Comparison of ENCODE assay signal across 14 cellular contexts in genomic region chr1:201562257-201562656, GRCh38. TPM values are rescaled to one million over a fixed set of nuclear protein-coding genes. Genes with fewer than 3 reads are reported as not detected.
DNase-seq lines count a peak whose midpoint lies in the region; FAIRE-seq and TF ChIP-seq lines count a peak whose summit lies in the region.
"Had no signal": no experiment of that assay in that cellular context is flagged by ENCODE, and none has a peak within 500 bp of the region (broad histone marks: within the 10 kb centered on the region; RNA-seq: fewer than 3 reads in every experiment).

No MANE protein-coding gene starts in this region.

- peaks cover 2% of the 10 kb centered on the region for H3K27me3 Mint-ChIP-seq in endothelial cell (ENCODE audit: unreplicated experiment)

- H3K4me3 Mint-ChIP-seq in endothelial cell (ENCODE audit: unreplicated experiment): no peak overlapping the region
- H3K4me3 Mint-ChIP-seq: naive B cell had no signal

- H3K9ac ChIP-seq in endothelial cell of umbilical vein (replicated peaks; ENCODE audit: extremely low read depth, insufficient read depth, low read length): no peak overlapping the region
- H3K9ac ChIP-seq: BLaER1, KMS-11 had no signal

- peaks cover 56% of the 10 kb centered on the region for H3K4me1 Mint-ChIP-seq in endothelial cell (ENCODE audit: unreplicated experiment)

- dilution Hi-C loops in endothelial cell of umbilical vein (cut with MboI; ENCODE audit: extremely low pct_ligation_motif_present, low sequenced_read_pairs): loop anchor here (25.0 kb wide), 1 partner anchor 150 kb away; no protein-coding TSS in a partner anchor

- H3K27ac Mint-ChIP-seq in endothelial cell (ENCODE audit: unreplicated experiment): no peak overlapping the region

- H3K4me2 ChIP-seq in endothelial cell of umbilical vein (ENCODE audit: insufficient read depth, low read length): no peak overlapping the region
- H3K4me2 ChIP-seq: BLaER1, KMS-11 had no signal

- H4K20me1 ChIP-seq in endothelial cell of umbilical vein (replicated peaks; ENCODE audit: control insufficient read depth, extremely low read depth, insufficient read depth, low read length): no peaks in the 10 kb centered on the region

- no peak overlapping the region for H3K4me3 ChIP-seq in AG04450 (ENCODE audit: low read depth, low read length)
- no peak overlapping the region for H3K4me3 ChIP-seq in MG63
- no peak overlapping the region for H3K4me3 ChIP-seq in endothelial cell of umbilical vein (replicated peaks in 1 of 3; ENCODE audit: insufficient read depth in 1 of 3, low read depth in 1 of 3, low read length in 3 of 3)
- H3K4me3 ChIP-seq in muscle layer of duodenum (ENCODE audit: low read depth in 1 of 2, low read length in 2 of 2): no peak overlapping the region
- H3K4me3 ChIP-seq: BLaER1, testis had no signal

- no peaks in the 10 kb centered on the region for H3K9me1 ChIP-seq in endothelial cell of umbilical vein (replicated peaks; ENCODE audit: control insufficient read depth, extremely low read depth, insufficient read depth, low read length)

- peaks cover 10% of the 10 kb centered on the region for H3K36me3 Mint-ChIP-seq in endothelial cell (ENCODE audit: low read depth, unreplicated experiment)
- H3K36me3 Mint-ChIP-seq: naive B cell had no signal

- H3K9me3 ChIP-seq in AG04450 (ENCODE audit: control insufficient read depth, insufficient read depth, low read length) (no peaks in the 10 kb centered on the region), MG63 (no peaks in the 10 kb centered on the region), endothelial cell of umbilical vein (replicated peaks; ENCODE audit: control insufficient read depth, insufficient read depth, low read length) (no peaks in the 10 kb centered on the region), muscle layer of duodenum (ENCODE audit: control insufficient read depth in 1 of 2, low read length in 2 of 2) (no peaks in the 10 kb centered on the region)
- H3K9me3 ChIP-seq: BLaER1, testis had no signal

- intact Hi-C loops in endothelial cell of umbilical vein (cut with micrococcal nuclease): no loop called here

- peaks cover 92% of the 10 kb centered on the region for H3K79me2 ChIP-seq in endothelial cell of umbilical vein (ENCODE audit: control insufficient read depth, insufficient read depth, low read length)

- H3K9me3 Mint-ChIP-seq in endothelial cell (ENCODE audit: unreplicated experiment): no peaks in the 10 kb centered on the region
- H3K9me3 Mint-ChIP-seq: naive B cell had no signal

- TF ChIP-seq CTCF in AG04450 (IDR thresholded peaks at IDR 0.05; ENCODE audit: low read depth, low read length) (no peak), endothelial cell of umbilical vein (IDR thresholded peaks at IDR 0.05; ENCODE audit: extremely low read depth in 1 of 2, insufficient read depth in 1 of 2, low read depth in 1 of 2, low read length in 2 of 2) (no peak), endothelial cell (IDR thresholded peaks at IDR 0.05; ENCODE audit: unreplicated experiment) (no peak)

- H3K4me1 ChIP-seq in endothelial cell of umbilical vein (ENCODE audit: control insufficient read depth, extremely low read depth, insufficient read depth, low read length) (peaks cover 24% of the 10 kb centered on the region), muscle layer of duodenum (ENCODE audit: control insufficient read depth in 1 of 2, insufficient read depth in 2 of 2, low read length in 2 of 2) (peaks cover 8 to 26% of the 10 kb centered on the region in 2 donors)
- H3K4me1 ChIP-seq: testis had no signal

- peak overlapping the region; percentile 91 for H3K27ac ChIP-seq in AG04450 (ENCODE audit: low read depth, low read length)
- peak overlapping the region; percentile 21 for H3K27ac ChIP-seq in endothelial cell of umbilical vein (ENCODE audit: insufficient read depth, low read depth, low read length)
- peak overlapping the region; percentile 63 for H3K27ac ChIP-seq in muscle layer of duodenum (ENCODE audit: low read length)
- H3K27ac ChIP-seq: BLaER1, KMS-11, testis had no signal

- POLR2A ChIA-PET in AG04450 (lab: Yijun Ruan, JAX) (interaction anchor here (0.6 to 3.0 kb wide), 11 partner anchors 20 to 151 kb away, joined by 3 to 19 read pairs (median 9); no protein-coding TSS in a partner anchor), endothelial cell of umbilical vein (lab: Charles Lee) (no interaction called here)

- H2AFZ ChIP-seq in endothelial cell of umbilical vein (ENCODE audit: low read depth, low read length): no peak overlapping the region

- DNase-seq in AG04450 (ENCODE audit: low read depth, low spot score) (peak; percentile 90), MG63 (peak; percentile 96), endothelial cell of umbilical vein (ENCODE audit: low read depth, low spot score) (no peak), iPS-NIHi7 (ENCODE audit: extremely low spot score) (no peak), SK-N-DZ (ENCODE audit: low spot score) (no peak), T-helper 2 cell (no peak), endothelial cell (ENCODE audit: low spot score) (no peak)
- DNase-seq: naive B cell; NCI-H510A treated with DMSO at 0.1 percent for 48 hours; stimulated activated CD4-positive, alpha-beta T cell treated with anti-CD3 and anti-CD28 coated beads, Interleukin-2, amount 100 ng/mL, for 48 hours had no signal

- no TSS peak for BruUV-seq in endothelial cell of umbilical vein (replicated peaks; lab: Mats Ljungman, UMichigan)

- FAIRE-seq in endothelial cell of umbilical vein (lab: Jason Lieb, UNC): peak; percentile 31

- H3K27me3 ChIP-seq in AG04450 (ENCODE audit: control insufficient read depth, insufficient read depth, low read length) (no peaks in the 10 kb centered on the region), MG63 (no peaks in the 10 kb centered on the region), endothelial cell of umbilical vein (ENCODE audit: control insufficient read depth in 2 of 2, insufficient read depth in 2 of 2, low read length in 2 of 2) (no peaks in the 10 kb centered on the region), muscle layer of duodenum (ENCODE audit: low read depth, low read length) (no peaks in the 10 kb centered on the region)
- H3K27me3 ChIP-seq: BLaER1, testis had no signal

- H3K36me3 ChIP-seq in MG63 (no peaks in the 10 kb centered on the region; the same call in 1 of the 2 replicates), endothelial cell of umbilical vein (ENCODE audit: control insufficient read depth in 2 of 2, extremely low read depth in 1 of 2, insufficient read depth in 2 of 2, low read length in 2 of 2) (peaks cover 0 to 2% of the 10 kb centered on the region in 2 experiments), muscle layer of duodenum (ENCODE audit: control insufficient read depth in 1 of 2, insufficient read depth in 2 of 2, low read length in 2 of 2) (no peaks in the 10 kb centered on the region)

- no peak for TF ChIP-seq POLR2A in endothelial cell of umbilical vein (IDR thresholded peaks at IDR 0.05; ENCODE audit: low read depth, low read length)

- CTCF ChIA-PET in AG04450 (lab: Charles Lee) (interaction anchor here (0.6 to 7.6 kb wide), 8 partner anchors 20 to 309 kb away, joined by 4 to 148 read pairs (median 5); no protein-coding TSS in a partner anchor), endothelial cell of umbilical vein (lab: Charles Lee) (interaction anchor here (1.1 to 10.8 kb wide), 9 partner anchors 9 to 233 kb away, joined by 3 to 236 read pairs (median 5); no protein-coding TSS in a partner anchor)

TF ChIP-seq in endothelial cell of umbilical vein, 7 proteins besides CTCF, POLR2A, EP300 and RAD21:
- no peak for TF ChIP-seq POLR2AphosphoS5 (IDR thresholded peaks at IDR 0.05; ENCODE audit: insufficient read depth, low read depth, low read length)
- TF ChIP-seq JUN (IDR thresholded peaks at IDR 0.05; ENCODE audit: borderline replicate concordance, insufficient read depth, insufficient read length, low read depth): peak; percentile 11

RNA-seq across cellular contexts. Expression of gene NAV1, which starts 23.3 kb away (rescaled TPM):
- 17.5 and 23.0 TPM in 2 replicates for polyA plus RNA-seq in AG04450 (2011; rRNA removed)
- polyA minus RNA-seq in AG04450 (2011; rRNA and poly(A)+ RNA removed): 44.0 and 55.7 TPM in 2 replicates
- total RNA-seq in MG63 (2014; rRNA removed; shearing (Covaris generic); ENCODE audit: low replicate concordance): 17.7 and 22.9 TPM in 2 replicates
- 136 and 138 TPM in 2 replicates for total RNA-seq in endothelial cell of umbilical vein
- 16.3 and 19.9 TPM in 2 replicates for polyA plus RNA-seq in endothelial cell of umbilical vein
- polyA plus RNA-seq in endothelial cell of umbilical vein (2011; cell fraction: cytosol; rRNA removed): 27.2 and 31.1 TPM in 2 replicates
- polyA plus RNA-seq in endothelial cell of umbilical vein (2011; cell fraction: nucleus; rRNA removed): 58.6 and 65.0 TPM in 2 replicates
- polyA plus RNA-seq in endothelial cell of umbilical vein (2012): 73.9 and 86.9 TPM in 2 replicates
- 45.0 and 46.8 TPM in 2 replicates for polyA minus RNA-seq in endothelial cell of umbilical vein
- 0.31 TPM for polyA minus RNA-seq in endothelial cell of umbilical vein (2011; cell fraction: cytosol; rRNA and poly(A)+ RNA removed)
- polyA minus RNA-seq in endothelial cell of umbilical vein (2011; cell fraction: nucleus; rRNA and poly(A)+ RNA removed): 83.9 and 99.0 TPM in 2 replicates
- 1.00 and 1.4 TPM in 2 replicates for polyA plus RNA-seq in SK-N-DZ (2014; cell fraction: cytosol; rRNA removed)
- polyA plus RNA-seq in SK-N-DZ (2014; cell fraction: nucleus; rRNA removed): 0.65 and 0.95 TPM in 2 replicates
- total RNA-seq in endothelial cell (ENCODE audit: unreplicated experiment): 101 TPM

RNA-seq across cellular contexts. Expression of gene CSRP1, which starts 55.3 kb away (rescaled TPM):
- polyA plus RNA-seq in AG04450 (2011; rRNA removed): 641 and 730 TPM in 2 replicates
- 568 and 749 TPM in 2 replicates for polyA minus RNA-seq in AG04450 (2011; rRNA and poly(A)+ RNA removed)
- 108 and 190 TPM in 2 replicates for total RNA-seq in MG63 (2014; rRNA removed; shearing (Covaris generic); ENCODE audit: low replicate concordance)
- 332 and 393 TPM in 2 replicates for total RNA-seq in endothelial cell of umbilical vein
- polyA plus RNA-seq in endothelial cell of umbilical vein: 510 and 560 TPM in 2 replicates
- polyA plus RNA-seq in endothelial cell of umbilical vein (2011; cell fraction: cytosol; rRNA removed): 538 and 578 TPM in 2 replicates
- polyA plus RNA-seq in endothelial cell of umbilical vein (2011; cell fraction: nucleus; rRNA removed): 426 and 474 TPM in 2 replicates
- 291 and 393 TPM in 2 replicates for polyA plus RNA-seq in endothelial cell of umbilical vein (2012)
- polyA minus RNA-seq in endothelial cell of umbilical vein: 360 and 393 TPM in 2 replicates
- polyA minus RNA-seq in endothelial cell of umbilical vein (2011; cell fraction: cytosol; rRNA and poly(A)+ RNA removed): 93.8 TPM
- 111 and 143 TPM in 2 replicates for polyA minus RNA-seq in endothelial cell of umbilical vein (2011; cell fraction: nucleus; rRNA and poly(A)+ RNA removed)
- polyA plus RNA-seq in SK-N-DZ (2014; cell fraction: cytosol; rRNA removed): 8.2 and 16.9 TPM in 2 replicates
- polyA plus RNA-seq in SK-N-DZ (2014; cell fraction: nucleus; rRNA removed): 4.3 and 10.9 TPM in 2 replicates
- 111 TPM for total RNA-seq in endothelial cell (ENCODE audit: unreplicated experiment)

Comparison
In these comparisons a context has a peak if more than half of its experiments do, and no peak if none do; other contexts are left out.
1. DNase-seq: peak in AG04450 (single experiment) and MG63 (single experiment); none in endothelial cell of umbilical vein (single experiment), iPS-NIHi7 (single experiment), SK-N-DZ (single experiment), T-helper 2 cell (0 of 5) and endothelial cell (single experiment).
2. H3K27ac ChIP-seq: peak in every context shown above with its lines; median percentile 91 in AG04450; 63 in muscle layer of duodenum; 21 in endothelial cell of umbilical vein.